Comparison of ENCODE assay signal across 8 cellular contexts in genomic region chr15:93035953-93036810, GRCh38. TPM values are rescaled to one million over a fixed set of nuclear protein-coding genes. Genes with fewer than 3 reads are reported as not detected.
A peak's percentile ranks its signal among the peaks of the same experiment; 100 is the strongest.
DNase-seq lines count a peak whose midpoint lies in the region; ATAC-seq and TF ChIP-seq lines count a peak whose summit lies in the region.

No MANE protein-coding gene starts in this region.

- no peaks in the 10 kb centered on the region for H3K9me3 Mint-ChIP-seq in activated T-helper 2 cell treated with anti-CD3 and anti-CD28 coated beads, Interferon-gamma antibody, Interleukin-2, Interleukin-4, amounts not matched to agents 10 μg/mL and 5 μg/mL and 100 μg/mL, durations not matched to agents 14 hours and 24 hours and 36 hours

- no peaks in the 10 kb centered on the region for H3K27me3 ChIP-seq in heart left ventricle

- DNase-seq in cardiac septum (ENCODE audit: low spot score) (peak; percentile 75), left ventricle myocardium superior (no peak), NCI-H82 treated with DMSO at 0.1 percent for 48 hours (lab: John Stamatoyannopoulos, UW; ENCODE audit: unreplicated experiment) (peak; percentile 2), heart left ventricle (peak in 3 of 5 donors; percentile 19 to 54 (median 43)), medulla oblongata (ENCODE audit: extremely low spot score) (no peak)
- DNase-seq in activated T-helper 2 cell treated with anti-CD3 and anti-CD28 coated beads, Interferon-gamma antibody, Interleukin-2, Interleukin-4, amounts not matched to agents 10 μg/mL and 5 μg/mL and 100 μg/mL, durations not matched to agents 14 hours and 24 hours and 36 hours (ENCODE audit: low spot score) = no peak
- peak; percentile 12 to 25 for DNase-seq in stimulated activated CD4-positive, alpha-beta T cell treated with anti-CD3 and anti-CD28 coated beads, Interleukin-1b, Interleukin-23, amount 100 ng/mL, for 4 hours (ENCODE audit: low read depth in 2 of 2)

- no peak overlapping the region for H3K27ac ChIP-seq in heart left ventricle

- no peaks in the 10 kb centered on the region for H3K36me3 ChIP-seq in heart left ventricle

- TF ChIP-seq POLR2A in heart left ventricle (IDR thresholded peaks at IDR 0.05) = no peak

- TF ChIP-seq CTCF in heart left ventricle (IDR thresholded peaks at IDR 0.05) = peak; percentile 31 to 68 (median 51)

- H3K27ac Mint-ChIP-seq in activated T-helper 2 cell treated with anti-CD3 and anti-CD28 coated beads, Interferon-gamma antibody, Interleukin-2, Interleukin-4, amounts not matched to agents 10 μg/mL and 5 μg/mL and 100 μg/mL, durations not matched to agents 14 hours and 24 hours and 36 hours = peak overlapping the region; percentile 52

- H3K36me3 Mint-ChIP-seq in activated T-helper 2 cell treated with anti-CD3 and anti-CD28 coated beads, Interferon-gamma antibody, Interleukin-2, Interleukin-4, amounts not matched to agents 10 μg/mL and 5 μg/mL and 100 μg/mL, durations not matched to agents 14 hours and 24 hours and 36 hours (ENCODE audit: low read depth) = no peaks in the 10 kb centered on the region

- H3K4me1 Mint-ChIP-seq in activated T-helper 2 cell treated with anti-CD3 and anti-CD28 coated beads, Interferon-gamma antibody, Interleukin-2, Interleukin-4, amounts not matched to agents 10 μg/mL and 5 μg/mL and 100 μg/mL, durations not matched to agents 14 hours and 24 hours and 36 hours (ENCODE audit: low read depth) = peaks cover 6% of the 10 kb centered on the region

- intact Hi-C loops in cardiac septum (cut with DNase I) = loop anchor here (2.0 to 5.0 kb wide), 3 partner anchors 576 to 1083 kb away; no protein-coding TSS in a partner anchor
- intact Hi-C loops in left ventricle myocardium superior (cut with micrococcal nuclease) = loop anchor here (5.0 kb wide), 1 partner anchor 36 kb away; no protein-coding TSS in a partner anchor
- intact Hi-C loops in activated T-helper 2 cell treated with anti-CD3 and anti-CD28 coated beads, Interferon-gamma antibody, Interleukin-2, Interleukin-4, amounts not matched to agents 10 μg/mL and 5 μg/mL and 100 μg/mL, durations not matched to agents 14 hours and 24 hours and 36 hours (cut with micrococcal nuclease) = no loop called here
- intact Hi-C loops in heart left ventricle (cut with DNase I) = loop anchor here in 8 of 10 donors (2.0 to 10.0 kb wide), 10 partner anchors 51 to 1289 kb away; partner anchors contain the start of gene RGMA (in 2 of the 8)

- H3K4me3 ChIP-seq in heart left ventricle = no peak overlapping the region

- no peaks in the 10 kb centered on the region for H3K27me3 Mint-ChIP-seq in activated T-helper 2 cell treated with anti-CD3 and anti-CD28 coated beads, Interferon-gamma antibody, Interleukin-2, Interleukin-4, amounts not matched to agents 10 μg/mL and 5 μg/mL and 100 μg/mL, durations not matched to agents 14 hours and 24 hours and 36 hours (ENCODE audit: low read depth)

- ATAC-seq in left ventricle myocardium superior (no peak), HG02943 (IDR thresholded peaks at IDR 0.05; ENCODE audit: low read depth, unreplicated experiment) (peak; percentile 72), heart left ventricle (peak in 3 of 4 donors; percentile 9 to 44 (median 32))

- peaks cover 0 to 27% (median 3%) of the 10 kb centered on the region in 12 donors for H3K4me1 ChIP-seq in heart left ventricle

- WGBS in heart left ventricle, 4 donors = 57 to 77% (median 61%) methylated on average over 23 to 32 of the region's 32 CpGs

- no peak overlapping the region for H3K4me3 Mint-ChIP-seq in activated T-helper 2 cell treated with anti-CD3 and anti-CD28 coated beads, Interferon-gamma antibody, Interleukin-2, Interleukin-4, amounts not matched to agents 10 μg/mL and 5 μg/mL and 100 μg/mL, durations not matched to agents 14 hours and 24 hours and 36 hours (ENCODE audit: low read depth)

- H3K9me3 ChIP-seq in heart left ventricle = no peaks in the 10 kb centered on the region

RNA-seq across cellular contexts. Expression of gene RGMA, which starts 52.8 kb away (rescaled TPM):
- total RNA-seq in cardiac septum = 16.5 TPM
- 27.0 TPM for total RNA-seq in left ventricle myocardium superior
- total RNA-seq in activated T-helper 2 cell treated with anti-CD3 and anti-CD28 coated beads, Interferon-gamma antibody, Interleukin-2, Interleukin-4, amounts not matched to agents 10 μg/mL and 5 μg/mL and 100 μg/mL, durations not matched to agents 14 hours and 24 hours and 36 hours = not detected in 2 replicates
- 10 to 100 TPM; 10.2 to 20.8 (median 14.8) TPM for total RNA-seq in heart left ventricle
- polyA plus RNA-seq in heart left ventricle = 10 to 100 TPM in 1 of 2 donors, 1 to 10 TPM in 1; 4.7 to 15.2 TPM

Comparison
In these comparisons a context has a peak if more than half of its experiments do, and no peak if none do; other contexts are left out.
1. DNase-seq: peak in cardiac septum (single experiment), NCI-H82 treated with DMSO at 0.1 percent for 48 hours (single experiment), heart left ventricle (3 of 5) and stimulated activated CD4-positive, alpha-beta T cell treated with anti-CD3 and anti-CD28 coated beads, Interleukin-1b, Interleukin-23, amount 100 ng/mL, for 4 hours (2 of 2); none in left ventricle myocardium superior (single experiment), activated T-helper 2 cell treated with anti-CD3 and anti-CD28 coated beads, Interferon-gamma antibody, Interleukin-2, Interleukin-4, amounts not matched to agents 10 μg/mL and 5 μg/mL and 100 μg/mL, durations not matched to agents 14 hours and 24 hours and 36 hours (single experiment) and medulla oblongata (single experiment).